Comparison of ENCODE assay signal across 34 cellular contexts in the genomic region with DNA sequence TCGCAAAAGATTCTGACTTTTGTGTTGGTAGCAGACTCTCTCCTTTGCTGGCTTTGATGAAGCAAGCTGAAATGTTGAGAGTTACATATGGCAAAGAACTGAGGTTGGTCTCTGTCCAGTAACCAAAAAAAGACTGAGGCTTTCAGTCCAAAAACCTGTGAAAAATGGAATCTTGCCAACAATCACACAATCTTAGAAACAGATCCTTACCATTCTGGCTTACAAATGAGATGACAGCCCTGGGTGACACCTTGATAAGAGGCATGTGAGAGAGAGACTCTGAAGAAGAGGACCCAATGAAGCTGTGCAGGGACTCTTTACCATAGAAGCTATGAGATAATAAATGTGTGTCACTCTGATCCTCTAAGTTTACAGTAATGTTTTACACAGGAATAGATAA.
"Had no signal": no experiment of that assay in that cellular context is flagged by ENCODE, and none has a peak within 500 bp of the region (broad histone marks: within the 10 kb centered on the region; RNA-seq: fewer than 3 reads in every experiment).

No MANE protein-coding gene starts in this region.

- ATAC-seq: activated CD8-positive, alpha-beta memory T cell treated with anti-CD3 and anti-CD28 coated beads, Interleukin-2, amount 10 ng/mL, durations not matched to agents 7 days and 5 days; PC-3; Right ventricle myocardium inferior; SK-N-SH treated with all-trans-retinoic acid at 6 μM for 48 hours; T-cell; T-helper 17 cell had no signal

- DNase-seq: activated B cell treated with CpG ODN at 0.5 μM for 24 hours; activated CD4-positive, alpha-beta memory T cell treated with anti-CD3 and anti-CD28 coated beads, Interleukin-2, amount 10 ng/mL, durations not matched to agents 7 days and 5 days; activated CD4-positive, alpha-beta T cell treated with anti-CD3 and anti-CD28 coated beads for 1 hour; activated CD4-positive, alpha-beta T cell treated with anti-CD3 and anti-CD28 coated beads for 48 hours; activated CD8-positive, alpha-beta memory T cell treated with anti-CD3 and anti-CD28 coated beads for 24 hours; activated CD8-positive, alpha-beta memory T cell treated with anti-CD3 and anti-CD28 coated beads, Interleukin-2, amount 10 ng/mL, durations not matched to agents 7 days and 5 days; activated CD8-positive, alpha-beta memory T cell treated with anti-CD3 and anti-CD28 coated beads, Interleukin-2, amount 50 U/mL, for 48 hours; activated effector memory CD4-positive, alpha-beta T cell treated with anti-CD3 and anti-CD28 coated beads, Interleukin-2, amount 50 U/mL, for 16 hours; activated naive CD4-positive, alpha-beta T cell; activated naive CD4-positive, alpha-beta T cell treated with anti-CD3 and anti-CD28 coated beads, Interleukin-2, amount 50 U/mL, for 16 hours; activated naive CD8-positive, alpha-beta T cell treated with anti-CD3 and anti-CD28 coated beads for 36 hours; activated T-cell treated with anti-CD3 and anti-CD28 coated beads, Interleukin-2, amount 50 U/mL, for 48 hours; amniotic stem cell; aorta; Kasumi-1; KG1; MM.1S; MV-4-11; NCI-H1092; NCI-H1417; NCI-H146; NCI-H187; NCI-H2081; NCI-H2171 treated with DMSO at 0.1 percent for 48 hours; NCI-H2227 treated with DMSO at 0.1 percent for 48 hours; NCI-H524 treated with DMSO at 0.1 percent for 48 hours; NK-92 treated with Interleukin-12 subunit alpha and Interleukin-12 subunit beta, amount 100 ng/mL, for 24 hours; PC-3; Peyer's patch; SIG-M5; T-cell; T-helper 17 cell had no signal
